ENCODE assay signal across 14 cellular contexts in the genomic region with DNA sequence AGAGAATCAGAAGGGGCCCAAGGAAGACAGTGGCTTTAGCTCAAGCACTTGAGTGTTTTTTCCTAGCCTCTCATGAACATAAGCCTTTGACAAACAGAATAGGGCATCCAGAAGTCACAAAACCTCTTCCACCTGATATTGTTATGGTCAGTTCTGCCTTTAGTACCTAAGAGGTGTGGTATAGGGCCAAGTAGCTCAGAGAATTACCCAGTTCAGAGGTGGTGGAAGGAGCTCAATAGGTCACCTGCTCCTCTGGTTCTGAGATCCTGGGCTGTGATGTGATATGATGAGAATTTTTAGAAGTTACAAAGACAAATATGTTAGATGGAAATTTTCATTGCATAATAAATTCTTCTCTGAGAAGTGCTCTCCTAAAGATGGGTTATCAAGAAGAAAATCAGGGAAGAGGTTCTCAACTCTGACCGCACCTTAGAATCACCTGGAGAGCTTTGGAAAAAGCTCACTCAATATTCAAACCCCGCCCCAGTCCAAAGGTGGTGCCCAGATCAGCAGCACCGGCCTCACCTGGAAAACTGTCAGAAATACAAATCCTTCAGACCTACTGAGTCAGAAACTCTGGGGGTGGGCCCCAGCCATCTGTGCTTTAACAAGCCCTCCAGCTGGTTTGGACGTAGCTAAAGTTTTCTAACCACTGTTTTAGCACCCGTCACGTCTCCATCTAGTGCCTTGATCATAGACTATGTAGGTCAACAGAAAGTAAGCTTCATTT.
"Had no signal": no experiment of that assay in that cellular context is flagged by ENCODE, and none has a peak within 500 bp of the region (broad histone marks: within the 10 kb centered on the region; RNA-seq: fewer than 3 reads in every experiment).

No MANE protein-coding gene starts in this region.

- H3K4me3 ChIP-seq: adrenal gland, dorsolateral prefrontal cortex, neural progenitor cell, right lobe of liver had no signal

- H3K27me3 ChIP-seq: adrenal gland, dorsolateral prefrontal cortex, neural progenitor cell, right lobe of liver had no signal

- H3K4me2 ChIP-seq: neural progenitor cell had no signal

- H3K27ac ChIP-seq: adrenal gland, neural progenitor cell, right lobe of liver had no signal

- H3K9me3 ChIP-seq: adrenal gland, right lobe of liver had no signal

- DNase-seq: activated CD4-positive, alpha-beta T cell treated with anti-CD3 and anti-CD28 coated beads for 1 hour; activated CD4-positive, alpha-beta T cell treated with anti-CD3 and anti-CD28 coated beads, Interleukin-2, amount 50 U/mL, for 4 hours; activated T-cell treated with anti-CD3 and anti-CD28 coated beads, Interleukin-2, amount 50 U/mL, for 1 hour; adrenal gland; endodermal cell; islet precursor cell; left ventricle myocardium superior; right lobe of liver; T-helper 1 cell; T1000 had no signal

- H3K27ac Mint-ChIP-seq: activated naive CD4-positive, alpha-beta T cell treated with anti-CD3 and anti-CD28 coated beads, Interleukin-2, amount 50 U/mL, for 24 hours; endodermal cell; neural progenitor cell; stimulated activated naive CD8-positive, alpha-beta T cell treated with anti-CD3 and anti-CD28 coated beads, Interleukin-15, Interleukin-2, amounts not matched to agents 100 ng/mL and 50 ng/mL, for 24 hours had no signal

- ATAC-seq: left ventricle myocardium superior, right lobe of liver had no signal

- H2AFZ ChIP-seq: neural progenitor cell had no signal

- H3K9ac ChIP-seq: neural progenitor cell had no signal

- H3K27me3 Mint-ChIP-seq: activated naive CD4-positive, alpha-beta T cell treated with anti-CD3 and anti-CD28 coated beads, Interleukin-2, amount 50 U/mL, for 24 hours; stimulated activated naive CD8-positive, alpha-beta T cell treated with anti-CD3 and anti-CD28 coated beads, Interleukin-15, Interleukin-2, amounts not matched to agents 100 ng/mL and 50 ng/mL, for 24 hours had no signal

- H3K36me3 Mint-ChIP-seq: activated naive CD4-positive, alpha-beta T cell treated with anti-CD3 and anti-CD28 coated beads, Interleukin-2, amount 50 U/mL, for 24 hours had no signal

- H3K9me3 Mint-ChIP-seq: activated naive CD4-positive, alpha-beta T cell treated with anti-CD3 and anti-CD28 coated beads, Interleukin-2, amount 50 U/mL, for 24 hours; endodermal cell; stimulated activated naive CD8-positive, alpha-beta T cell treated with anti-CD3 and anti-CD28 coated beads, Interleukin-15, Interleukin-2, amounts not matched to agents 100 ng/mL and 50 ng/mL, for 24 hours had no signal

- H3K4me3 Mint-ChIP-seq: activated naive CD4-positive, alpha-beta T cell treated with anti-CD3 and anti-CD28 coated beads, Interleukin-2, amount 50 U/mL, for 24 hours; endodermal cell; neural progenitor cell; stimulated activated naive CD8-positive, alpha-beta T cell treated with anti-CD3 and anti-CD28 coated beads, Interleukin-15, Interleukin-2, amounts not matched to agents 100 ng/mL and 50 ng/mL, for 24 hours had no signal

- H3K36me3 ChIP-seq: adrenal gland, neural progenitor cell, right lobe of liver had no signal
